18 cellular contexts compared by ENCODE assay signal in genomic region chr16:4666537-4667202, GRCh38.
"Had no signal": no experiment of that assay in that cellular context is flagged by ENCODE, and none has a peak within 500 bp of the region (broad histone marks: within the 10 kb centered on the region; RNA-seq: fewer than 3 reads in every experiment).

No MANE protein-coding gene starts in this region.

- H3K9me2 ChIP-seq: SK-N-SH had no signal

- H3K9ac ChIP-seq: SK-N-SH had no signal

- H3K4me2 ChIP-seq: SK-N-SH had no signal

- DNase-seq: activated CD4-positive, alpha-beta T cell treated with anti-CD3 and anti-CD28 coated beads for 48 hours; activated CD8-positive, alpha-beta memory T cell treated with anti-CD3 and anti-CD28 coated beads, Interleukin-2, amount 10 ng/mL, durations not matched to agents 7 days and 5 days; activated T-cell treated with anti-CD3 and anti-CD28 coated beads, Interleukin-2, amount 50 U/mL, for 24 hours; central memory CD4-positive, alpha-beta T cell; cortex of kidney; effector memory CD4-positive, alpha-beta T cell; kidney glomerular epithelial cell; lower lobe of right lung; psoas muscle; sigmoid colon; SK-N-SH; stimulated activated CD4-positive, alpha-beta T cell treated with anti-CD3 and anti-CD28 coated beads, Interleukin-2, amount 100 ng/mL, for 24 hours; stimulated activated naive CD4-positive, alpha-beta T cell; substantia nigra; T-helper 1 cell; trophoblast cell had no signal

- H3K9me3 ChIP-seq: lower lobe of right lung, psoas muscle, sigmoid colon, SK-N-SH had no signal

- ATAC-seq: activated CD8-positive, alpha-beta memory T cell treated with anti-CD3 and anti-CD28 coated beads, Interleukin-2, amount 10 ng/mL, durations not matched to agents 7 days and 5 days; psoas muscle; WTC11 had no signal

- H3K27me3 ChIP-seq: sigmoid colon had no signal

- H3K27ac ChIP-seq: epithelial cell of prostate, lower lobe of right lung, psoas muscle, sigmoid colon had no signal

- H3K4me3 ChIP-seq: lower lobe of right lung, psoas muscle, sigmoid colon had no signal
